In genomic region chr3:128681277-128681829, GRCh38 we compare ENCODE assay signal across 1 cellular context.
TF ChIP-seq lines count a peak whose summit lies in the region.

No MANE protein-coding gene starts in this region.

TF ChIP-seq in WTC11, 78 proteins besides CTCF, POLR2A, EP300 and RAD21 (continued from another document):
- no peak for TF ChIP-seq USF2 (CRISPR knock-in tag; IDR thresholded peaks at IDR 0.05)
- TF ChIP-seq FOXK1 (CRISPR knock-in tag; IDR thresholded peaks at IDR 0.05): no peak
